18 cellular contexts compared by ENCODE assay signal in genomic region chr2:218427741-218428140, GRCh38. TPM values are rescaled to one million over a fixed set of nuclear protein-coding genes. Genes with fewer than 3 reads are reported as not detected.
DNase-seq lines count a peak whose midpoint lies in the region; ATAC-seq and TF ChIP-seq lines count a peak whose summit lies in the region.
"Had no signal": no experiment of that assay in that cellular context is flagged by ENCODE, and none has a peak within 500 bp of the region (broad histone marks: within the 10 kb centered on the region; RNA-seq: fewer than 3 reads in every experiment).

No MANE protein-coding gene starts in this region.

- no peaks in the 10 kb centered on the region for H3K9me3 ChIP-seq in lower lobe of right lung
- H3K9me3 ChIP-seq: SJCRH30 had no signal

- H3K27ac ChIP-seq in lower lobe of right lung = no peak overlapping the region
- H3K27ac ChIP-seq: RWPE1, SJCRH30 had no signal

- TF ChIP-seq CTCF in chondrocyte (IDR thresholded peaks at IDR 0.05) = no peak
- TF ChIP-seq CTCF in lower lobe of right lung (IDR thresholded peaks at IDR 0.05) = no peak

- H3K36me3 Mint-ChIP-seq in chondrocyte (ENCODE audit: low read depth) (no peaks in the 10 kb centered on the region), immature natural killer cell (no peaks in the 10 kb centered on the region)
- no peaks in the 10 kb centered on the region for H3K36me3 Mint-ChIP-seq in stimulated activated effector memory CD8-positive, alpha-beta T cell treated with anti-CD3 and anti-CD28 coated beads, Interleukin-12 subunit alpha, Interleukin-12 subunit beta, amount 100 ng/mL, for 72 hours
- H3K36me3 Mint-ChIP-seq: CD14-positive monocyte, IgD-negative memory B cell had no signal

- H3K4me3 Mint-ChIP-seq in chondrocyte (ENCODE audit: unreplicated experiment) (no peak overlapping the region), immature natural killer cell (no peak overlapping the region)
- no peak overlapping the region for H3K4me3 Mint-ChIP-seq in stimulated activated effector memory CD8-positive, alpha-beta T cell treated with anti-CD3 and anti-CD28 coated beads, Interleukin-12 subunit alpha, Interleukin-12 subunit beta, amount 100 ng/mL, for 72 hours
- H3K4me3 Mint-ChIP-seq: CD14-positive monocyte, IgD-negative memory B cell had no signal

- peaks cover 4% of the 10 kb centered on the region for H3K27me3 Mint-ChIP-seq in chondrocyte (ENCODE audit: low read depth)
- peaks cover 0 to 4% (median 0%) of the 10 kb centered on the region in 3 donors for H3K27me3 Mint-ChIP-seq in immature natural killer cell (ENCODE audit: low read depth in 3 of 3)

- H3K9me3 Mint-ChIP-seq in chondrocyte (ENCODE audit: low read depth) = no peaks in the 10 kb centered on the region
- no peaks in the 10 kb centered on the region for H3K9me3 Mint-ChIP-seq in stimulated activated effector memory CD8-positive, alpha-beta T cell treated with anti-CD3 and anti-CD28 coated beads, Interleukin-12 subunit alpha, Interleukin-12 subunit beta, amount 100 ng/mL, for 72 hours
- no peaks in the 10 kb centered on the region for H3K9me3 Mint-ChIP-seq in immature natural killer cell
- H3K9me3 Mint-ChIP-seq: CD14-positive monocyte, IgD-negative memory B cell had no signal

- intact Hi-C loops in lower lobe of right lung (cut with DNase I) = no loop called here

- H3K4me3 ChIP-seq in H7 (ENCODE audit: insufficient read depth, low read depth, low read length) = no peak overlapping the region
- H3K4me3 ChIP-seq in lower lobe of right lung = no peak overlapping the region
- H3K4me3 ChIP-seq: GM12878, SJCRH30 had no signal

- no peaks in the 10 kb centered on the region for H3K27me3 ChIP-seq in H7 (ENCODE audit: control insufficient read depth, insufficient read depth, low read length)
- no peaks in the 10 kb centered on the region for H3K27me3 ChIP-seq in lower lobe of right lung (ENCODE audit: low read depth)
- H3K27me3 ChIP-seq: SJCRH30 had no signal

- H3K27ac Mint-ChIP-seq in chondrocyte (ENCODE audit: unreplicated experiment) (no peak overlapping the region), immature natural killer cell (no peak overlapping the region)
- H3K27ac Mint-ChIP-seq in stimulated activated effector memory CD8-positive, alpha-beta T cell treated with anti-CD3 and anti-CD28 coated beads, Interleukin-12 subunit alpha, Interleukin-12 subunit beta, amount 100 ng/mL, for 72 hours = peak overlapping the region; percentile 38
- H3K27ac Mint-ChIP-seq: IgD-negative memory B cell had no signal

- H3K4me1 ChIP-seq in lower lobe of right lung = no peaks in the 10 kb centered on the region
- H3K4me1 ChIP-seq: SJCRH30 had no signal

- H3K4me1 Mint-ChIP-seq in chondrocyte (ENCODE audit: low read depth) (no peaks in the 10 kb centered on the region), immature natural killer cell (no peaks in the 10 kb centered on the region)
- H3K4me1 Mint-ChIP-seq in stimulated activated effector memory CD8-positive, alpha-beta T cell treated with anti-CD3 and anti-CD28 coated beads, Interleukin-12 subunit alpha, Interleukin-12 subunit beta, amount 100 ng/mL, for 72 hours = no peaks in the 10 kb centered on the region
- H3K4me1 Mint-ChIP-seq: CD14-positive monocyte had no signal

- ATAC-seq in lower lobe of right lung = no peak
- ATAC-seq in stimulated activated effector memory CD8-positive, alpha-beta T cell treated with anti-CD3 and anti-CD28 coated beads, Interleukin-12 subunit alpha, Interleukin-12 subunit beta, amount 100 ng/mL, for 72 hours = no peak
- ATAC-seq: GM12878 had no signal

- H3K36me3 ChIP-seq in H7 (replicated peaks; ENCODE audit: control insufficient read depth, insufficient read depth, low read length) (no peaks in the 10 kb centered on the region), lower lobe of right lung (no peaks in the 10 kb centered on the region)
- H3K36me3 ChIP-seq: SJCRH30 had no signal

- peak; percentile 74 for DNase-seq in H7
- DNase-seq in chondrocyte (ENCODE audit: low spot score) = peak; percentile 81
- peak; percentile 45 for DNase-seq in lower lobe of right lung
- no peak for DNase-seq in stimulated activated effector memory CD8-positive, alpha-beta T cell treated with anti-CD3 and anti-CD28 coated beads, Interleukin-12 subunit alpha, Interleukin-12 subunit beta, amount 100 ng/mL, for 72 hours (ENCODE audit: low spot score in 2 of 2)
- DNase-seq in glomerular visceral epithelial cell (ENCODE audit: extremely low spot score) = no peak
- no peak for DNase-seq in OCI-M1 (lab: John Stamatoyannopoulos, UW)
- no peak for DNase-seq in immature natural killer cell
- DNase-seq: ACHN, AML-193, DMS 273 treated with DMSO at 0.1 percent for 48 hours, GDM1, NCI-H187, NCI-H526 treated with DMSO at 0.1 percent for 48 hours, SJCRH30 had no signal

RNA-seq across cellular contexts. Expression of gene VIL1, which starts 8.8 kb away (rescaled TPM):
- total RNA-seq in H7 (2014; rRNA removed; shearing (Covaris generic)) = 0.07 and 3.0 TPM in 2 replicates
- total RNA-seq in chondrocyte (not detected in 3 replicates), lower lobe of right lung (0.41 TPM)
- polyA plus RNA-seq in immature natural killer cell = under 1 TPM in 2 of 3 donors, not detected in 1; 0.47 to 0.63 TPM
- polyA plus RNA-seq: CD14-positive monocyte had no signal

RNA-seq across cellular contexts. Expression of gene CTDSP1, which starts 28.1 kb away (rescaled TPM):
- 25.4 and 29.9 TPM in 2 replicates for total RNA-seq in H7 (2014; rRNA removed; shearing (Covaris generic))
- total RNA-seq in chondrocyte (85.0 to 97.8 TPM (median 95.3 TPM) in 3 replicates), lower lobe of right lung (168 TPM)
- polyA plus RNA-seq in immature natural killer cell = 10 to 100 TPM; 43.7 to 78.5 (median 61.8) TPM

RNA-seq across cellular contexts. Expression of gene SLC11A1, which starts 45.7 kb away (rescaled TPM):
- total RNA-seq in H7 (2014; rRNA removed; shearing (Covaris generic)) = not detected in 2 replicates
- 0.08 to 0.15 TPM (median 0.10 TPM) in 3 replicates for total RNA-seq in chondrocyte
- total RNA-seq in lower lobe of right lung = 419 TPM
- 1 to 10 TPM in 2 of 3 donors, under 1 TPM in 1; 0.66 to 1.8 (median 1.2) TPM for polyA plus RNA-seq in immature natural killer cell

Comparison
In these comparisons a context has a peak if more than half of its experiments do, and no peak if none do; other contexts are left out.
1. DNase-seq: peak in H7 (single experiment), chondrocyte (single experiment) and lower lobe of right lung (single experiment); none in stimulated activated effector memory CD8-positive, alpha-beta T cell treated with anti-CD3 and anti-CD28 coated beads, Interleukin-12 subunit alpha, Interleukin-12 subunit beta, amount 100 ng/mL, for 72 hours (0 of 2), glomerular visceral epithelial cell (single experiment), OCI-M1 (single experiment) and immature natural killer cell (0 of 3).
2. RNA of gene SLC11A1, which starts 45.7 kb away (total RNA-seq): 419 TPM in lower lobe of right lung (single experiment); 0.08 to 0.15 TPM in chondrocyte and not detected in H7; every median in the first group is over 100 times any median in the second.